Comparison of ENCODE assay signal across 10 cellular contexts in genomic region chr18:7000484-7001096, GRCh38.
DNase-seq lines count a peak whose midpoint lies in the region; ATAC-seq and TF ChIP-seq lines count a peak whose summit lies in the region.
"Had no signal": no experiment of that assay in that cellular context is flagged by ENCODE, and none has a peak within 500 bp of the region (broad histone marks: within the 10 kb centered on the region; RNA-seq: fewer than 3 reads in every experiment).

No MANE protein-coding gene starts in this region.

- no peaks in the 10 kb centered on the region for H3K79me2 ChIP-seq in osteoblast (ENCODE audit: insufficient read depth, low read length)
- H3K79me2 ChIP-seq: parathyroid adenoma had no signal

- peak; percentile 15 for DNase-seq in GM04504 (ENCODE audit: low read depth)
- DNase-seq in NCI-H526 treated with DMSO at 0.1 percent for 48 hours (lab: John Stamatoyannopoulos, UW): peak; percentile 21
- DNase-seq in dermis blood vessel endothelial cell: peak; percentile 27
- no peak for DNase-seq in osteoblast (ENCODE audit: insufficient read length, low spot score, missing footprints)
- DNase-seq in HCEC 1CT: no peak
- DNase-seq in stimulated activated naive CD4-positive, alpha-beta T cell treated with Interleukin-2 at 50 U/mL for 16 hours (lab: John Stamatoyannopoulos, UW): no peak
- DNase-seq in posterior vena cava (ENCODE audit: low spot score): no peak
- DNase-seq: activated T-cell treated with anti-CD3 and anti-CD28 coated beads for 4 hours had no signal

- no peak for ATAC-seq in GM21717 (IDR thresholded peaks at IDR 0.05; ENCODE audit: unreplicated experiment)

- no peaks in the 10 kb centered on the region for H3K27me3 ChIP-seq in osteoblast (ENCODE audit: insufficient read depth, low read length)

- peak; percentile 57 for TF ChIP-seq CTCF in osteoblast (IDR thresholded peaks at IDR 0.05; ENCODE audit: extremely low read depth, low read depth, low read length)

- H3K4me2 ChIP-seq in osteoblast (ENCODE audit: insufficient read depth, low read length): no peak overlapping the region

- H3K4me3 ChIP-seq in osteoblast (ENCODE audit: insufficient read depth, low read length): no peak overlapping the region

- H3K27ac ChIP-seq in osteoblast (ENCODE audit: low read depth, low read length): no peak overlapping the region
- H3K27ac ChIP-seq: parathyroid adenoma had no signal

- no peaks in the 10 kb centered on the region for H3K4me1 ChIP-seq in osteoblast (ENCODE audit: insufficient read depth, low read length)
- H3K4me1 ChIP-seq: parathyroid adenoma had no signal

- peaks cover 8% of the 10 kb centered on the region for H3K36me3 ChIP-seq in osteoblast (ENCODE audit: insufficient read depth, low read length)

- H2AFZ ChIP-seq in osteoblast (ENCODE audit: low read length): no peak overlapping the region
- H2AFZ ChIP-seq: parathyroid adenoma had no signal

- no peaks in the 10 kb centered on the region for H4K20me1 ChIP-seq in osteoblast (ENCODE audit: insufficient read depth, low read length)

- intact Hi-C loops in posterior vena cava (cut with DNase I): loop anchor here in 1 of 2 donors (10.0 kb wide), 1 partner anchor 466 kb away; no protein-coding TSS in a partner anchor

- H3K9me3 ChIP-seq in osteoblast (ENCODE audit: low read depth, low read length): no peaks in the 10 kb centered on the region

Comparison
In these comparisons a context has a peak if more than half of its experiments do, and no peak if none do; other contexts are left out.
1. DNase-seq: peak in GM04504 (single experiment), NCI-H526 treated with DMSO at 0.1 percent for 48 hours (single experiment) and dermis blood vessel endothelial cell (single experiment); none in osteoblast (single experiment), HCEC 1CT (single experiment), stimulated activated naive CD4-positive, alpha-beta T cell treated with Interleukin-2 at 50 U/mL for 16 hours (single experiment) and posterior vena cava (single experiment).